Comparison of ENCODE assay signal across 8 cellular contexts in genomic region chr15:68817304-68818087, GRCh38. TPM values are rescaled to one million over a fixed set of nuclear protein-coding genes. Genes with fewer than 3 reads are reported as not detected.
DNase-seq lines count a peak whose midpoint lies in the region; ATAC-seq and TF ChIP-seq lines count a peak whose summit lies in the region.

No MANE protein-coding gene starts in this region.

- peak overlapping the region; percentile 89 for H2AFZ ChIP-seq in ACC112 (ENCODE audit: low read length, unreplicated experiment)

- H3K4me3 ChIP-seq in ACC112 (ENCODE audit: low read depth, low read length) (peak overlapping the region; percentile 98), adipocyte (ENCODE audit: low read length) (peak overlapping the region; percentile 94), aorta (ENCODE audit: low read length in 2 of 2) (peak overlapping the region; percentile 67 to 86)

- peaks cover 26% of the 10 kb centered on the region for H3K4me1 ChIP-seq in ACC112 (ENCODE audit: control insufficient read depth, insufficient read depth, low read length, unreplicated experiment)
- peaks cover 35% of the 10 kb centered on the region for H3K4me1 ChIP-seq in adipocyte (ENCODE audit: control insufficient read depth, insufficient read depth, low read length)
- no peaks in the 10 kb centered on the region for H3K4me1 ChIP-seq in aorta (ENCODE audit: control insufficient read depth in 1 of 2, insufficient read depth in 2 of 2, low read length in 2 of 2)

- peak; percentile 53 for TF ChIP-seq POLR2A in GM18526 (IDR thresholded peaks at IDR 0.05; ENCODE audit: extremely low read depth, insufficient read length)

- no peaks in the 10 kb centered on the region for H3K9me3 Mint-ChIP-seq in progenitor cell of endocrine pancreas (ENCODE audit: low read depth)

- intact Hi-C loops in left cardiac atrium (cut with DNase I) (loop anchor here in 1 of 2 donors (10.0 kb wide), 1 partner anchor 113 kb away; no protein-coding TSS in a partner anchor), aorta (cut with DNase I) (loop anchor here in 1 of 2 donors (5.0 kb wide), 1 partner anchor 85 kb away; no protein-coding TSS in a partner anchor)

- peaks cover 88% of the 10 kb centered on the region for H3K79me2 ChIP-seq in ACC112 (ENCODE audit: control insufficient read depth, insufficient read depth, low read length, unreplicated experiment)

- peak overlapping the region; percentile 99 for H3K27ac Mint-ChIP-seq in progenitor cell of endocrine pancreas

- H3K27ac ChIP-seq in ACC112 (ENCODE audit: low read depth, low read length) = peak overlapping the region; percentile 78
- peak overlapping the region; percentile 43 to 44 for H3K27ac ChIP-seq in aorta (ENCODE audit: low read depth in 1 of 2, low read length in 2 of 2)

- no peak for TF ChIP-seq CTCF in progenitor cell of endocrine pancreas (IDR thresholded peaks at IDR 0.05; ENCODE audit: unreplicated experiment)

- H3K9me3 ChIP-seq in adipocyte (ENCODE audit: control insufficient read depth, low read length) (no peaks in the 10 kb centered on the region), aorta (ENCODE audit: control insufficient read depth, low read length) (no peaks in the 10 kb centered on the region)

- no peaks in the 10 kb centered on the region for H3K27me3 Mint-ChIP-seq in progenitor cell of endocrine pancreas

- peak overlapping the region; percentile 99 for H3K9ac ChIP-seq in adipocyte (ENCODE audit: low read length)

- 0% methylated on average over 44 to 64 of the region's 64 CpGs for WGBS in aorta, 2 donors

- peak overlapping the region; percentile 95 for H3K4me3 Mint-ChIP-seq in progenitor cell of endocrine pancreas (ENCODE audit: low read depth)

- DNase-seq in KG1 (lab: John Stamatoyannopoulos, UW) = peak; percentile 36
- peak; percentile 65 for DNase-seq in T follicular helper cell (ENCODE audit: low read depth)
- DNase-seq in adipocyte (ENCODE audit: low read depth) = peak; percentile 81
- peak; percentile 72 for DNase-seq in left cardiac atrium
- DNase-seq in progenitor cell of endocrine pancreas (ENCODE audit: low spot score, unreplicated experiment) = peak; percentile 36
- DNase-seq in aorta = peak; percentile 73 to 86

- peaks cover 2% of the 10 kb centered on the region for H3K36me3 Mint-ChIP-seq in progenitor cell of endocrine pancreas (ENCODE audit: insufficient read depth)

- H3K4me1 Mint-ChIP-seq in progenitor cell of endocrine pancreas (ENCODE audit: low read depth) = peaks cover 40% of the 10 kb centered on the region

- ATAC-seq in left cardiac atrium = peak; percentile 27 to 34
- ATAC-seq in aorta (ENCODE audit: low FRiP score) = peak; percentile 60

- H3K36me3 ChIP-seq in ACC112 (ENCODE audit: insufficient read depth, low read length) (no peaks in the 10 kb centered on the region), adipocyte (ENCODE audit: control insufficient read depth, insufficient read depth, low read length, severe bottlenecking) (no peaks in the 10 kb centered on the region), aorta (ENCODE audit: control insufficient read depth in 1 of 2, insufficient read depth in 2 of 2, low read length in 1 of 2) (no peaks in the 10 kb centered on the region)

- H3K27me3 ChIP-seq in ACC112 (ENCODE audit: insufficient read depth, low read length) (no peaks in the 10 kb centered on the region), adipocyte (replicated peaks; ENCODE audit: control insufficient read depth, insufficient read depth, low read length) (no peaks in the 10 kb centered on the region), aorta (ENCODE audit: control insufficient read depth in 1 of 2, insufficient read depth in 2 of 2, low read length in 1 of 2) (no peaks in the 10 kb centered on the region)

RNA-seq across cellular contexts. Expression of gene ANP32A, which starts 3.2 kb away (rescaled TPM):
- total RNA-seq in left cardiac atrium (100 to 1,000 TPM; 106 to 118 TPM), progenitor cell of endocrine pancreas (263 and 279 TPM in 2 replicates), aorta (100 to 1,000 TPM in 1 of 2 donors, 10 to 100 TPM in 1; 76.1 to 106 TPM)
- 10 to 100 TPM; 63.2 to 63.5 TPM for polyA plus RNA-seq in aorta

Comparison
In these comparisons a context has a peak if more than half of its experiments do, and no peak if none do; other contexts are left out.
1. Peak in every context shown above with its lines: DNase-seq, ATAC-seq, H3K4me3 ChIP-seq and H3K27ac ChIP-seq.